ENCODE assay signal across 21 cellular contexts in the genomic region with DNA sequence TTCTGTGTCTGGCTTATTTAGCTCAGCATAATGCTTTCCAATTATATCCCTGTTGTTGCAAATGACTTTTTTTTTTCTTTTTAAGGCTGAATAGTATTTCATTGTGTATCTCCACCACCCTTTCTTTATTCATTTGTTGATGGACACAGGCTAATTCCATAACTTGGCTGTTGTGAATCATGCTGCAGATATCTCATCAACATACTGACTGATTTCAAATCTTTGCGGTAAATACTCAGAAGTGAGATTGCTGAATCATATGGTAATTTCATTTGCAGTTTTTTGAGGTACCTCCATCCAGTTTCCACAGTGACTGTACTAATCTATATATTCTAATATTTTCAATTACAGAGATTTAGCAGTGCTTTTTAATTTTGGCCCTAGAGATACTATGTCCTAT.
DNase-seq lines count a peak whose midpoint lies in the region; ATAC-seq and TF ChIP-seq lines count a peak whose summit lies in the region.
"Had no signal": no experiment of that assay in that cellular context is flagged by ENCODE, and none has a peak within 500 bp of the region (broad histone marks: within the 10 kb centered on the region; RNA-seq: fewer than 3 reads in every experiment).

No MANE protein-coding gene starts in this region.

- peak overlapping the region; percentile 66; the same call in 1 of the 3 replicates for H2BK15ac ChIP-seq in IMR-90 (ENCODE audit: low read depth, low read length)

- H3K56ac ChIP-seq in IMR-90 (ENCODE audit: extremely low read depth, insufficient read depth, low read length): peak overlapping the region; percentile 31; the same call in 1 of the 2 replicates

- H2BK120ac ChIP-seq in IMR-90 (ENCODE audit: low read depth, low read length): peak overlapping the region; percentile 92

- H3K27ac ChIP-seq in IMR-90 (ENCODE audit: insufficient read depth, low read length) (peak overlapping the region; percentile 62; the same call in 1 of the 2 replicates), brain microvascular endothelial cell (peak overlapping the region; percentile 69)
- H3K27ac ChIP-seq: BLaER1, epithelial cell of prostate, Peyer's patch had no signal

- H3K4me2 ChIP-seq in IMR-90 (ENCODE audit: low read depth, low read length): peak overlapping the region; percentile 21; the same call in 1 of the 2 replicates
- H3K4me2 ChIP-seq: BLaER1 had no signal

- POLR2A ChIA-PET in IMR-90 (lab: Charles Lee; ENCODE audit: unreplicated experiment): no interaction called here

- H3K36me3 ChIP-seq in IMR-90 (ENCODE audit: control insufficient read depth, insufficient read depth, low read length) (no peaks in the 10 kb centered on the region), brain microvascular endothelial cell (replicated peaks) (no peaks in the 10 kb centered on the region)
- H3K36me3 ChIP-seq: BLaER1, Peyer's patch had no signal

- no peak for TF ChIP-seq POLR2A in IMR-90 (IDR thresholded peaks at IDR 0.05; ENCODE audit: low read depth, low read length)

- H2AFZ ChIP-seq in IMR-90 (replicated peaks; ENCODE audit: low read length, poor library complexity): no peak overlapping the region

- peak; percentile 93 for DNase-seq in AG10803 (ENCODE audit: low read depth)
- peak; percentile 86 for DNase-seq in IMR-90
- DNase-seq in brain microvascular endothelial cell: peak; percentile 71
- DNase-seq in iris pigment epithelial cell (ENCODE audit: low read depth): peak; percentile 93
- DNase-seq in anterior cingulate cortex (lab: John Stamatoyannopoulos, UW): no peak
- no peak for DNase-seq in Ammon's horn (ENCODE audit: low spot score)
- DNase-seq in HK-2 (ENCODE audit: unreplicated experiment): no peak
- DNase-seq: activated CD4-positive, alpha-beta T cell treated with anti-CD3 and anti-CD28 coated beads for 48 hours; aorta; DMS 273 treated with DMSO at 0.1 percent for 48 hours; kidney; mesendoderm; natural killer cell; NCI-H1694 treated with DMSO at 0.1 percent for 48 hours; NCI-H2227 treated with DMSO at 0.1 percent for 48 hours; Peyer's patch; stimulated activated CD4-positive, alpha-beta T cell treated with anti-CD3 and anti-CD28 coated beads, Interleukin-4, amount 100 ng/mL, for 4 hours; substantia nigra had no signal

- CTCF ChIA-PET in IMR-90 (lab: Yijun Ruan, JAX): no interaction called here

- ATAC-seq in IMR-90 (ENCODE audit: low read depth) (peak; percentile 56), HG02678 (IDR thresholded peaks at IDR 0.05; ENCODE audit: unreplicated experiment) (no peak)
- ATAC-seq: natural killer cell had no signal

- peak overlapping the region; percentile 38 for H3K14ac ChIP-seq in IMR-90 (replicated peaks; ENCODE audit: low read depth, low read length)

- no TSS peak for BruUV-seq in IMR-90 (replicated peaks; lab: Mats Ljungman, UMichigan)

- H3K27me3 ChIP-seq in IMR-90 (ENCODE audit: control insufficient read depth, insufficient read depth, low read length): no peaks in the 10 kb centered on the region
- no peaks in the 10 kb centered on the region for H3K27me3 ChIP-seq in brain microvascular endothelial cell (replicated peaks)
- H3K27me3 ChIP-seq: BLaER1, Peyer's patch had no signal

- H2AK9ac ChIP-seq in IMR-90 (replicated peaks; ENCODE audit: low read depth, low read length, poor library complexity): no peak overlapping the region

- TF ChIP-seq RAD21 in IMR-90 (IDR thresholded peaks at IDR 0.05; ENCODE audit: low read length): no peak

- peaks cover 9% of the 10 kb centered on the region; the same call in 1 of the 2 replicates for H3K4me1 ChIP-seq in IMR-90 (ENCODE audit: control insufficient read depth, insufficient read depth, low read length)
- H3K4me1 ChIP-seq: BLaER1, Peyer's patch had no signal

- peak overlapping the region; percentile 88; the same call in 1 of the 2 replicates for H4K5ac ChIP-seq in IMR-90 (ENCODE audit: low read depth, low read length)

- peak overlapping the region; percentile 94 for H2BK5ac ChIP-seq in IMR-90 (ENCODE audit: low read depth, low read length, poor library complexity, severe bottlenecking)

- intact Hi-C loops in IMR-90 (cut with micrococcal nuclease): no loop called here

- H4K20me1 ChIP-seq in IMR-90 (ENCODE audit: insufficient read depth, low read length): no peaks in the 10 kb centered on the region
- H4K20me1 ChIP-seq: BLaER1 had no signal

- TF ChIP-seq CTCF in AG10803 (conservative IDR thresholded peaks at IDR 0.05; ENCODE audit: low read length) (no peak), IMR-90 (conservative IDR thresholded peaks at IDR 0.05; ENCODE audit: low read depth, low read length) (no peak), brain microvascular endothelial cell (IDR thresholded peaks at IDR 0.05; ENCODE audit: low read depth, low read length, missing control alignments) (no peak)

- H2BK20ac ChIP-seq in IMR-90 (ENCODE audit: low read depth, low read length): peak overlapping the region; percentile 95

- H2AK5ac ChIP-seq in IMR-90 (ENCODE audit: low read depth, low read length): peak overlapping the region; percentile 14; the same call in 1 of the 2 replicates

- H3K9me1 ChIP-seq in IMR-90 (ENCODE audit: insufficient read depth, low read length): peaks cover 7% of the 10 kb centered on the region

- no CpG with 5 or more reads among the region's 1 CpG for WGBS in IMR-90 (ENCODE audit: extremely low coverage in 2 of 2, insufficient read length in 1 of 2), 2 experiments

- H3K23ac ChIP-seq in IMR-90 (ENCODE audit: low read depth, low read length): peak overlapping the region; percentile 49; the same call in 1 of the 2 replicates

- H4K91ac ChIP-seq in IMR-90 (ENCODE audit: insufficient read depth, low read depth, low read length): peak overlapping the region; percentile 75

- H3K18ac ChIP-seq in IMR-90 (ENCODE audit: low read depth, low read length): peak overlapping the region; percentile 99; the same call in 1 of the 2 replicates

- no peak overlapping the region for H3K9ac ChIP-seq in IMR-90 (ENCODE audit: low read depth, low read length)
- H3K9ac ChIP-seq: BLaER1 had no signal

- peak overlapping the region; percentile 80; the same call in 1 of the 2 replicates for H3K4ac ChIP-seq in IMR-90 (ENCODE audit: low read depth, low read length)

- dilution Hi-C loops in IMR-90 (cut with HindIII; ENCODE audit: low sequenced_read_pairs, unreplicated experiment): no loop called here

- no peak overlapping the region for H3K4me3 ChIP-seq in AG10803 (ENCODE audit: low read length)
- H3K4me3 ChIP-seq in IMR-90 (ENCODE audit: insufficient read depth, low read depth, low read length): no peak overlapping the region
- no peak overlapping the region for H3K4me3 ChIP-seq in brain microvascular endothelial cell (ENCODE audit: low read depth, low read length)
- H3K4me3 ChIP-seq: BLaER1, Peyer's patch had no signal

- no peaks in the 10 kb centered on the region for H3K9me3 ChIP-seq in IMR-90 (ENCODE audit: control insufficient read depth, insufficient read depth, low read length)
- H3K9me3 ChIP-seq: BLaER1, Peyer's patch had no signal

- no peaks in the 10 kb centered on the region for H3K79me1 ChIP-seq in IMR-90 (ENCODE audit: low read depth in 1 of 2, low read length in 2 of 2)

- in situ Hi-C loops in IMR-90 (cut with MboI; ENCODE audit: low sequenced_read_pairs): no loop called here
- in situ Hi-C loops in brain microvascular endothelial cell (cut with HindIII; ENCODE audit: low pct_ligation_motif_present, low sequenced_read_pairs): no loop called here

- peak overlapping the region in 1 of 2 experiments; percentile 75; a peak in 2 of 4 replicates for H4K8ac ChIP-seq in IMR-90 (ENCODE audit: low read depth in 2 of 2, low read length in 2 of 2)

TF ChIP-seq in IMR-90, 13 proteins besides CTCF, POLR2A, EP300 and RAD21:
- no peak for TF ChIP-seq ELK1 (IDR thresholded peaks at IDR 0.05; ENCODE audit: borderline replicate concordance, low read depth, low read length)
- TF ChIP-seq CEBPB (IDR thresholded peaks at IDR 0.05; ENCODE audit: low read depth, low read length): peak; percentile 36; the same call in 1 of the 2 replicates
- peak; percentile 54; the same call in 1 of the 2 replicates for TF ChIP-seq NFE2L2 (IDR thresholded peaks at IDR 0.05; ENCODE audit: low read depth, low read length)
- peak; percentile 18; the same call in 1 of the 2 replicates for TF ChIP-seq MAFK (IDR thresholded peaks at IDR 0.05; ENCODE audit: low read depth, low read length)
- no peak for TF ChIP-seq RCOR1 (IDR thresholded peaks at IDR 0.05; ENCODE audit: insufficient replicate concordance, low read length)
- peak; percentile 57; the same call in 1 of the 2 replicates for TF ChIP-seq FOS (IDR thresholded peaks at IDR 0.05; ENCODE audit: low read depth, low read length)
TF ChIP-seq in IMR-90: peak in this region for 4.

Comparison
In these comparisons a context has a peak if more than half of its experiments do, and no peak if none do; other contexts are left out.
1. DNase-seq: peak in AG10803 (single experiment), IMR-90 (single experiment), brain microvascular endothelial cell (single experiment) and iris pigment epithelial cell (single experiment); none in anterior cingulate cortex (0 of 58), Ammon's horn (single experiment) and HK-2 (single experiment).